20 cellular contexts compared by ENCODE assay signal in the genomic region with DNA sequence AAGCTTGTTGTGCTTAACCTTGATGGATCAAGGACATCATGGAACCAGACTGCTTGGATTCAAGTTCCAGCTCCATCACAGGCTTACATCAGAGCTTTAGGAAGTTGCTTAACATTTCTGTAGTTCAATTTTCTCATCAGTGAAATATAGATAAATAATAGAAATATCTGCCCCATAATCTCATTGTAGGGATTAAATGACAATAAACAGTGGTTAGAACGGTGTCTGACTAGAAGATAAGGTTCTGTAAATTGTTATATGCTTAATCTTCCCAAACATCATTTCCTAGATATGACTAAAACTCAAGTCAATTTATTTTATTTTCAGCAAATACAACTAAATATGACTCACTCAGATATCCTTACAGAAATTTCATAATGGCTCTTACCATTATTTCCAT.
DNase-seq lines count a peak whose midpoint lies in the region; ATAC-seq, FAIRE-seq and TF ChIP-seq lines count a peak whose summit lies in the region.
"Had no signal": no experiment of that assay in that cellular context is flagged by ENCODE, and none has a peak within 500 bp of the region (broad histone marks: within the 10 kb centered on the region; RNA-seq: fewer than 3 reads in every experiment).

No MANE protein-coding gene starts in this region.

- H3K27ac Mint-ChIP-seq in astrocyte (ENCODE audit: unreplicated experiment), result no peak overlapping the region
- H3K27ac Mint-ChIP-seq in WTC11, result no peak overlapping the region
- H3K27ac Mint-ChIP-seq: CD8-positive, alpha-beta memory T cell had no signal

- no peak overlapping the region for H2AFZ ChIP-seq in astrocyte (ENCODE audit: low read depth, low read length)
- H2AFZ ChIP-seq: PC-9 had no signal

- no peak for TF ChIP-seq CTCF in AG09319 (IDR thresholded peaks at IDR 0.05; ENCODE audit: low read depth, low read length)
- TF ChIP-seq CTCF in astrocyte (IDR thresholded peaks at IDR 0.05; ENCODE audit: insufficient read depth, low read depth, low read length), result no peak
- no peak for TF ChIP-seq CTCF in fibroblast of pulmonary artery (IDR thresholded peaks at IDR 0.05; ENCODE audit: low read length, missing control alignments)
- TF ChIP-seq CTCF in WTC11 (IDR thresholded peaks at IDR 0.05), result no peak

- no peaks in the 10 kb centered on the region for H4K20me1 ChIP-seq in astrocyte (ENCODE audit: insufficient read depth, low read length)
- H4K20me1 ChIP-seq: BLaER1 treated with 17β-estradiol and CSF1 and Interleukin-3, amounts not matched to agents 10 nM and 100 nM had no signal

- peak; percentile 1 for DNase-seq in AG09319 (ENCODE audit: extremely low read depth, low read depth)
- peak; percentile 2 for DNase-seq in HTR-8/SVneo (ENCODE audit: insufficient read length, low spot score)
- DNase-seq in astrocyte (ENCODE audit: low read depth), result peak; percentile 46
- peak; percentile 64 for DNase-seq in fibroblast of pulmonary artery (ENCODE audit: low read depth)
- DNase-seq in putamen (ENCODE audit: low spot score), result no peak
- DNase-seq in COR-L47 (lab: John Stamatoyannopoulos, UW), result no peak
- no peak for DNase-seq in WTC11 (ENCODE audit: low spot score)
- no peak for DNase-seq in NCI-H1092 (lab: John Stamatoyannopoulos, UW)
- DNase-seq: CD8-positive, alpha-beta memory T cell; KBM-7; MG63; NCI-H1092 treated with DMSO at 0.1 percent for 48 hours; NCI-H2081 treated with DMSO at 0.1 percent for 48 hours; NCI-H510A treated with DMSO at 0.1 percent for 48 hours; NCI-H82; PC-9 had no signal

- no peaks in the 10 kb centered on the region for H3K36me3 ChIP-seq in astrocyte (ENCODE audit: insufficient read depth, low read length)
- H3K36me3 ChIP-seq: BLaER1 treated with 17β-estradiol and CSF1 and Interleukin-3, amounts not matched to agents 10 nM and 100 nM; MG63; SJSA1 had no signal

- no peak overlapping the region for H3K27ac ChIP-seq in astrocyte (ENCODE audit: low read depth, low read length)
- H3K27ac ChIP-seq: BLaER1 treated with 17β-estradiol and CSF1 and Interleukin-3, amounts not matched to agents 10 nM and 100 nM; HL-60; PC-9; SJSA1 had no signal

- H3K27me3 ChIP-seq in astrocyte (ENCODE audit: insufficient read depth, low read length), result no peaks in the 10 kb centered on the region
- H3K27me3 ChIP-seq: BLaER1 treated with 17β-estradiol and CSF1 and Interleukin-3, amounts not matched to agents 10 nM and 100 nM; MG63; SJSA1 had no signal

- H3K27me3 Mint-ChIP-seq in astrocyte (ENCODE audit: low read depth, unreplicated experiment) (no peaks in the 10 kb centered on the region), WTC11 (ENCODE audit: low read depth) (no peaks in the 10 kb centered on the region)
- H3K27me3 Mint-ChIP-seq: CD8-positive, alpha-beta memory T cell had no signal

- FAIRE-seq in HTR-8/SVneo (lab: Jason Lieb, UNC) (no peak), astrocyte (lab: Jason Lieb, UNC) (no peak)

- H3K4me2 ChIP-seq in astrocyte (ENCODE audit: low read length), result no peak overlapping the region
- H3K4me2 ChIP-seq: BLaER1 treated with 17β-estradiol and CSF1 and Interleukin-3, amounts not matched to agents 10 nM and 100 nM; PC-9 had no signal

- no peaks in the 10 kb centered on the region for H3K9me3 ChIP-seq in astrocyte (ENCODE audit: insufficient read depth, low read depth, low read length)
- H3K9me3 ChIP-seq: BLaER1 treated with 17β-estradiol and CSF1 and Interleukin-3, amounts not matched to agents 10 nM and 100 nM; SJSA1 had no signal

- H3K4me1 Mint-ChIP-seq in astrocyte (ENCODE audit: low read depth, unreplicated experiment) (no peaks in the 10 kb centered on the region), WTC11 (no peaks in the 10 kb centered on the region)
- H3K4me1 Mint-ChIP-seq: CD8-positive, alpha-beta memory T cell had no signal

- H3K9ac ChIP-seq in astrocyte (ENCODE audit: low read length), result no peak overlapping the region
- H3K9ac ChIP-seq: BLaER1 treated with 17β-estradiol and CSF1 and Interleukin-3, amounts not matched to agents 10 nM and 100 nM had no signal

- H3K36me3 Mint-ChIP-seq in astrocyte (ENCODE audit: low read depth, unreplicated experiment), result no peaks in the 10 kb centered on the region
- no peaks in the 10 kb centered on the region for H3K36me3 Mint-ChIP-seq in WTC11
- H3K36me3 Mint-ChIP-seq: CD8-positive, alpha-beta memory T cell had no signal

- H3K4me3 ChIP-seq in astrocyte (ENCODE audit: insufficient read depth, low read depth, low read length), result no peak overlapping the region
- H3K4me3 ChIP-seq in fibroblast of pulmonary artery (replicated peaks; ENCODE audit: low read depth, low read length), result no peak overlapping the region
- H3K4me3 ChIP-seq: BLaER1 treated with 17β-estradiol and CSF1 and Interleukin-3, amounts not matched to agents 10 nM and 100 nM; MG63; PC-9; SJSA1 had no signal

- CTCF ChIA-PET in WTC11 (lab: Charles Lee), result no interaction called here

- ATAC-seq in WTC11, result no peak
- ATAC-seq: HCT116 had no signal

- H3K9me3 Mint-ChIP-seq in astrocyte (ENCODE audit: unreplicated experiment) (peaks cover 6% of the 10 kb centered on the region), WTC11 (no peaks in the 10 kb centered on the region)

- POLR2A ChIA-PET in WTC11 (lab: Charles Lee), result no interaction called here

- no peaks in the 10 kb centered on the region for H3K79me2 ChIP-seq in astrocyte (ENCODE audit: insufficient read depth, low read length)

- H3K4me1 ChIP-seq in astrocyte (ENCODE audit: insufficient read depth, low read length), result no peaks in the 10 kb centered on the region
- H3K4me1 ChIP-seq: BLaER1 treated with 17β-estradiol and CSF1 and Interleukin-3, amounts not matched to agents 10 nM and 100 nM; SJSA1 had no signal

- H3K4me3 Mint-ChIP-seq in astrocyte (ENCODE audit: unreplicated experiment), result no peak overlapping the region
- no peak overlapping the region for H3K4me3 Mint-ChIP-seq in WTC11
- H3K4me3 Mint-ChIP-seq: CD8-positive, alpha-beta memory T cell had no signal

TF ChIP-seq in WTC11, 78 proteins besides CTCF, POLR2A, EP300 and RAD21 (continues in another document):
- TF ChIP-seq, protein P1, sequence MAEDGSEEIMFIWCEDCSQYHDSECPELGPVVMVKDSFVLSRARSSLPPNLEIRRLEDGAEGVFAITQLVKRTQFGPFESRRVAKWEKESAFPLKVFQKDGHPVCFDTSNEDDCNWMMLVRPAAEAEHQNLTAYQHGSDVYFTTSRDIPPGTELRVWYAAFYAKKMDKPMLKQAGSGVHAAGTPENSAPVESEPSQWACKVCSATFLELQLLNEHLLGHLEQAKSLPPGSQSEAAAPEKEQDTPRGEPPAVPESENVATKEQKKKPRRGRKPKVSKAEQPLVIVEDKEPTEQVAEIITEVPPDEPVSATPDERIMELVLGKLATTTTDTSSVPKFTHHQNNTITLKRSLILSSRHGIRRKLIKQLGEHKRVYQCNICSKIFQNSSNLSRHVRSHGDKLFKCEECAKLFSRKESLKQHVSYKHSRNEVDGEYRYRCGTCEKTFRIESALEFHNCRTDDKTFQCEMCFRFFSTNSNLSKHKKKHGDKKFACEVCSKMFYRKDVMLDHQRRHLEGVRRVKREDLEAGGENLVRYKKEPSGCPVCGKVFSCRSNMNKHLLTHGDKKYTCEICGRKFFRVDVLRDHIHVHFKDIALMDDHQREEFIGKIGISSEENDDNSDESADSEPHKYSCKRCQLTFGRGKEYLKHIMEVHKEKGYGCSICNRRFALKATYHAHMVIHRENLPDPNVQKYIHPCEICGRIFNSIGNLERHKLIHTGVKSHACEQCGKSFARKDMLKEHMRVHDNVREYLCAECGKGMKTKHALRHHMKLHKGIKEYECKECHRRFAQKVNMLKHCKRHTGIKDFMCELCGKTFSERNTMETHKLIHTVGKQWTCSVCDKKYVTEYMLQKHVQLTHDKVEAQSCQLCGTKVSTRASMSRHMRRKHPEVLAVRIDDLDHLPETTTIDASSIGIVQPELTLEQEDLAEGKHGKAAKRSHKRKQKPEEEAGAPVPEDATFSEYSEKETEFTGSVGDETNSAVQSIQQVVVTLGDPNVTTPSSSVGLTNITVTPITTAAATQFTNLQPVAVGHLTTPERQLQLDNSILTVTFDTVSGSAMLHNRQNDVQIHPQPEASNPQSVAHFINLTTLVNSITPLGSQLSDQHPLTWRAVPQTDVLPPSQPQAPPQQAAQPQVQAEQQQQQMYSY (CRISPR knock-in tag; IDR thresholded peaks at IDR 0.05), result no peak
- TF ChIP-seq, protein P2, sequence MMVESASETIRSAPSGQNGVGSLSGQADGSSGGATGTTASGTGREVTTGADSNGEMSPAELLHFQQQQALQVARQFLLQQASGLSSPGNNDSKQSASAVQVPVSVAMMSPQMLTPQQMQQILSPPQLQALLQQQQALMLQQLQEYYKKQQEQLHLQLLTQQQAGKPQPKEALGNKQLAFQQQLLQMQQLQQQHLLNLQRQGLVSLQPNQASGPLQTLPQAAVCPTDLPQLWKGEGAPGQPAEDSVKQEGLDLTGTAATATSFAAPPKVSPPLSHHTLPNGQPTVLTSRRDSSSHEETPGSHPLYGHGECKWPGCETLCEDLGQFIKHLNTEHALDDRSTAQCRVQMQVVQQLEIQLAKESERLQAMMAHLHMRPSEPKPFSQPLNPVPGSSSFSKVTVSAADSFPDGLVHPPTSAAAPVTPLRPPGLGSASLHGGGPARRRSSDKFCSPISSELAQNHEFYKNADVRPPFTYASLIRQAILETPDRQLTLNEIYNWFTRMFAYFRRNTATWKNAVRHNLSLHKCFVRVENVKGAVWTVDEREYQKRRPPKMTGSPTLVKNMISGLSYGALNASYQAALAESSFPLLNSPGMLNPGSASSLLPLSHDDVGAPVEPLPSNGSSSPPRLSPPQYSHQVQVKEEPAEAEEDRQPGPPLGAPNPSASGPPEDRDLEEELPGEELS (CRISPR knock-in tag; IDR thresholded peaks at IDR 0.05), result no peak
- no peak for TF ChIP-seq ZNF138 (CRISPR knock-in tag; conservative IDR thresholded peaks at IDR 0.05)

Comparison
In these comparisons a context has a peak if more than half of its experiments do, and no peak if none do; other contexts are left out.
1. DNase-seq: peak in AG09319 (single experiment), HTR-8/SVneo (single experiment), astrocyte (single experiment) and fibroblast of pulmonary artery (single experiment); none in putamen (single experiment), COR-L47 (single experiment), WTC11 (single experiment) and NCI-H1092 (single experiment).